In genomic region chr5:57522477-57522876, GRCh38 we compare ENCODE assay signal across 22 cellular contexts. TPM values are rescaled to one million over a fixed set of nuclear protein-coding genes. Genes with fewer than 3 reads are reported as not detected.
"Had no signal": no experiment of that assay in that cellular context is flagged by ENCODE, and none has a peak within 500 bp of the region (broad histone marks: within the 10 kb centered on the region; RNA-seq: fewer than 3 reads in every experiment).

No MANE protein-coding gene starts in this region.

RNA-seq across cellular contexts. Expression of gene ACTBL2, which starts 39.9 kb away (rescaled TPM):
- total RNA-seq: naive thymus-derived CD4-positive, alpha-beta T cell; naive thymus-derived CD8-positive, alpha-beta T cell; natural killer cell; natural killer cell treated with Interleukin-12 subunit alpha and Interleukin-12 subunit beta and Interleukin-15 and Interleukin-18, amount 100 ng/mL, for 72 hours; neural crest cell; occipital lobe; osteoblast; osteocyte; posterior vena cava; progenitor cell of endocrine pancreas; prostate gland; pulmonary artery endothelial cell; right cardiac atrium; right lobe of liver; sciatic nerve; sigmoid colon; skeletal muscle tissue; spleen had no signal
- polyA plus RNA-seq: naive thymus-derived CD4-positive, alpha-beta T cell; naive thymus-derived CD8-positive, alpha-beta T cell; neural cell; ovary; pancreas; right cardiac atrium; sigmoid colon; small intestine; spleen had no signal
